In the genomic region with DNA sequence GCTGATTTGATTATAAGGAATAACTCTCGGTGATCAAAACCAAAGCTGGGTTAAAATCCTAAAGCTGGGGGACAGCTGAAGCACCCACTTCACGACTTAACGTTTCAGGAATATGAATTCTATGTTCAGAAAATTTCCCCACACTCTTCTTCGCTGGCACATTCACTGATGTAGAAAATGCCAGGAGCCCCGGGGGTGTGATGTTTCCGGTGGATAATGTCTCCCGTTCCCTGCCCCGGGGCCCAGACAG, we compare ENCODE assay signal across 8 cellular contexts.
DNase-seq lines count a peak whose midpoint lies in the region; ATAC-seq and TF ChIP-seq lines count a peak whose summit lies in the region.

No MANE protein-coding gene starts in this region.

- TF ChIP-seq CTCF in BE2C (IDR thresholded peaks at IDR 0.05; ENCODE audit: low read depth, low read length) (no peak), epithelial cell of esophagus (IDR thresholded peaks at IDR 0.05; ENCODE audit: insufficient read depth, low read depth, low read length, missing control alignments) (no peak)

- H3K36me3 Mint-ChIP-seq in natural killer cell treated with Interleukin-12 subunit alpha and Interleukin-12 subunit beta and Interleukin-15 and Interleukin-18, amount 100 ng/mL, for 72 hours: no peaks in the 10 kb centered on the region

- H3K9me3 ChIP-seq in BE2C: no peaks in the 10 kb centered on the region

- ATAC-seq in natural killer cell treated with Interleukin-12 subunit alpha and Interleukin-12 subunit beta and Interleukin-15 and Interleukin-18, amount 100 ng/mL, for 72 hours: no peak
- ATAC-seq in HG03571 (IDR thresholded peaks at IDR 0.05; ENCODE audit: unreplicated experiment): no peak

- DNase-seq in BE2C (peak; percentile 62), M059J (ENCODE audit: low read depth) (peak; percentile 68), epithelial cell of esophagus (ENCODE audit: low read depth) (peak; percentile 50), GDM1 (lab: John Stamatoyannopoulos, UW) (no peak), GF-D8 (lab: John Stamatoyannopoulos, UW) (no peak), NCI-H774 (lab: John Stamatoyannopoulos, UW) (no peak)
- no peak for DNase-seq in natural killer cell treated with Interleukin-12 subunit alpha and Interleukin-12 subunit beta and Interleukin-15 and Interleukin-18, amount 100 ng/mL, for 72 hours (ENCODE audit: low spot score)

- H3K27me3 ChIP-seq in BE2C: no peaks in the 10 kb centered on the region

- H3K4me1 Mint-ChIP-seq in natural killer cell treated with Interleukin-12 subunit alpha and Interleukin-12 subunit beta and Interleukin-15 and Interleukin-18, amount 100 ng/mL, for 72 hours (ENCODE audit: low read depth in 2 of 2): peaks cover 5 to 8% of the 10 kb centered on the region in 2 donors

- H3K4me3 ChIP-seq in BE2C (ENCODE audit: low read depth, low read length) (peak overlapping the region; percentile 70), epithelial cell of esophagus (ENCODE audit: low read length) (peak overlapping the region; percentile 63)

- H3K4me1 ChIP-seq in BE2C: peaks cover 11% of the 10 kb centered on the region

- no peaks in the 10 kb centered on the region for H3K36me3 ChIP-seq in BE2C

- H3K27me3 Mint-ChIP-seq in natural killer cell treated with Interleukin-12 subunit alpha and Interleukin-12 subunit beta and Interleukin-15 and Interleukin-18, amount 100 ng/mL, for 72 hours: peaks cover 25 to 37% of the 10 kb centered on the region in 2 donors

- no peak overlapping the region for H3K27ac Mint-ChIP-seq in natural killer cell treated with Interleukin-12 subunit alpha and Interleukin-12 subunit beta and Interleukin-15 and Interleukin-18, amount 100 ng/mL, for 72 hours

- H3K9me3 Mint-ChIP-seq in natural killer cell treated with Interleukin-12 subunit alpha and Interleukin-12 subunit beta and Interleukin-15 and Interleukin-18, amount 100 ng/mL, for 72 hours: peaks cover 3% of the 10 kb centered on the region

- H3K4me3 Mint-ChIP-seq in natural killer cell treated with Interleukin-12 subunit alpha and Interleukin-12 subunit beta and Interleukin-15 and Interleukin-18, amount 100 ng/mL, for 72 hours: peak overlapping the region; percentile 65

Comparison
In these comparisons a context has a peak if more than half of its experiments do, and no peak if none do; other contexts are left out.
1. DNase-seq: peak in BE2C (single experiment), M059J (single experiment) and epithelial cell of esophagus (single experiment); none in natural killer cell treated with Interleukin-12 subunit alpha and Interleukin-12 subunit beta and Interleukin-15 and Interleukin-18, amount 100 ng/mL, for 72 hours (single experiment), GDM1 (single experiment), GF-D8 (single experiment) and NCI-H774 (single experiment).